Comparison of ENCODE assay signal across 8 cellular contexts in the genomic region with DNA sequence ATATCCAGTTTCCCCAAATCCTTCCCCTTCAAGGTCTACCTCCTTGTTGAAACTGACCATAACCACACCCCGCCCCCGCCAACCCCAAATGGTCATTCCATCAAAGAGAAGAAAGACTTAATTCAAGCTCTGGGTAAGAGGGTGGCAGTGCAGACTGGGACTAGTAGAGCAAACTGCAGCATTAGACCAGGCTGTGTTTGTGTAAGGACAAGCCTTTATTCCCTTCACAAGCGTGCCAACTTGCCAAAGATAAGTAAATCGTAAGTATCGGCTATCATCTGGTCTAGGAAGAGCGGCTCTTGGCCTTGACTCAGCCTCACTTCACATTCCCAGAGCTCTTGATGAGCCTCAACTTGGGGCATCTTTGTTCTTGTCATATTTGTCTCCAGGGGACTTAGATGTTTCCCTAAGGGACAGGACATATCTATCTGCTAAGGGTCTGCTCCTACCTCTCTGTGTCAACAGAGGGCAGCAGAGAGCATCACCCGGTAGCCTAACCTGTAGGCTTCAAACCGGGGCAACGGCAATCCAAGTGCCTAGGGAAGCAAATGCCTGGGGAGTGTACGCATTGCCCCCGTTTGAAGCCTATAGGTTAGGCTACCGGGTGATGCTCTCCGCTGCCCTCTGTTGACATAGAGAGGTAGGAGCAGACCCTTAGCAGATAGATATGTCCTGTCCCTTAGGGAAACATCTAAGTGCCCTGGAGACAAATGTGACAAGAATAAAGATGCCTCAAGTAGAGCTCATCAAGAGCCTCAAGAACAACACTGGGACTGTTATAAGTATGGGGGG. TPM values are rescaled to one million over a fixed set of nuclear protein-coding genes. Genes with fewer than 3 reads are reported as not detected.
DNase-seq lines count a peak whose midpoint lies in the region; ATAC-seq and TF ChIP-seq lines count a peak whose summit lies in the region.

No MANE protein-coding gene starts in this region.

- no peaks in the 10 kb centered on the region for H3K79me2 ChIP-seq in neural progenitor cell (ENCODE audit: low read depth)

- no peak overlapping the region for H3K4me3 Mint-ChIP-seq in activated CD8-positive, alpha-beta memory T cell treated with anti-CD3 and anti-CD28 coated beads, Interleukin-2, amount 10 ng/mL, durations not matched to agents 7 days and 5 days
- no peak overlapping the region for H3K4me3 Mint-ChIP-seq in neural progenitor cell

- H3K27ac Mint-ChIP-seq in activated CD8-positive, alpha-beta memory T cell treated with anti-CD3 and anti-CD28 coated beads, Interleukin-2, amount 10 ng/mL, durations not matched to agents 7 days and 5 days = no peak overlapping the region
- no peak overlapping the region for H3K27ac Mint-ChIP-seq in neural progenitor cell

- 43 to 59% methylated on average over 9 of the region's 13 CpGs for WGBS in esophagus squamous epithelium, 2 donors
- WGBS in thyroid gland, 2 donors = 38 to 52% methylated on average over 9 to 13 of the region's 13 CpGs

- H3K27me3 ChIP-seq in esophagus squamous epithelium = no peaks in the 10 kb centered on the region
- H3K27me3 ChIP-seq in neural progenitor cell = peaks cover 31% of the 10 kb centered on the region
- no peaks in the 10 kb centered on the region for H3K27me3 ChIP-seq in thyroid gland

- no peaks in the 10 kb centered on the region for H4K20me1 ChIP-seq in neural progenitor cell (ENCODE audit: low read depth)

- DNase-seq in DMS79 treated with DMSO at 0.1 percent for 48 hours (lab: John Stamatoyannopoulos, UW) = peak; percentile 42
- peak; percentile 68 for DNase-seq in HuH-7 (ENCODE audit: low spot score)
- DNase-seq in NOMO-1 (lab: John Stamatoyannopoulos, UW; ENCODE audit: unreplicated experiment in 2 of 2) = peak; percentile 88 to 95
- peak; percentile 84 for DNase-seq in activated CD8-positive, alpha-beta memory T cell treated with anti-CD3 and anti-CD28 coated beads, Interleukin-2, amount 10 ng/mL, durations not matched to agents 7 days and 5 days
- no peak for DNase-seq in esophagus squamous epithelium (lab: John Stamatoyannopoulos, UW)
- peak; percentile 93 for DNase-seq in neural progenitor cell (ENCODE audit: low spot score)
- DNase-seq in thyroid gland = peak; percentile 79 to 80

- H3K27me3 Mint-ChIP-seq in activated CD8-positive, alpha-beta memory T cell treated with anti-CD3 and anti-CD28 coated beads, Interleukin-2, amount 10 ng/mL, durations not matched to agents 7 days and 5 days = peaks cover 28% of the 10 kb centered on the region
- no peaks in the 10 kb centered on the region for H3K27me3 Mint-ChIP-seq in neural progenitor cell (ENCODE audit: insufficient read depth, low read depth)

- H3K9me3 ChIP-seq in esophagus squamous epithelium (no peaks in the 10 kb centered on the region), neural progenitor cell (ENCODE audit: low read depth) (no peaks in the 10 kb centered on the region), thyroid gland (no peaks in the 10 kb centered on the region)

- ATAC-seq in GM21576 (IDR thresholded peaks at IDR 0.05; ENCODE audit: unreplicated experiment) = peak; percentile 99
- peak; percentile 99 for ATAC-seq in activated CD8-positive, alpha-beta memory T cell treated with anti-CD3 and anti-CD28 coated beads, Interleukin-2, amount 10 ng/mL, durations not matched to agents 7 days and 5 days

- H3K4me3 ChIP-seq in esophagus squamous epithelium = no peak overlapping the region
- no peak overlapping the region for H3K4me3 ChIP-seq in neural progenitor cell
- H3K4me3 ChIP-seq in thyroid gland (replicated peaks in 1 of 3) = no peak overlapping the region

- no peak overlapping the region for H2AFZ ChIP-seq in neural progenitor cell (replicated peaks)

- H3K4me1 ChIP-seq in esophagus squamous epithelium (no peaks in the 10 kb centered on the region), neural progenitor cell (peaks cover 6% of the 10 kb centered on the region), thyroid gland (no peaks in the 10 kb centered on the region)

- H3K9ac ChIP-seq in neural progenitor cell = no peak overlapping the region

- peak; percentile 57 to 79 (median 66) for TF ChIP-seq CTCF in esophagus squamous epithelium (IDR thresholded peaks at IDR 0.05)
- peak; percentile 68 for TF ChIP-seq CTCF in neural progenitor cell (IDR thresholded peaks at IDR 0.05)
- peak; percentile 30 to 81 (median 64) for TF ChIP-seq CTCF in thyroid gland (IDR thresholded peaks at IDR 0.05)

- no peaks in the 10 kb centered on the region for H3K36me3 Mint-ChIP-seq in activated CD8-positive, alpha-beta memory T cell treated with anti-CD3 and anti-CD28 coated beads, Interleukin-2, amount 10 ng/mL, durations not matched to agents 7 days and 5 days
- H3K36me3 Mint-ChIP-seq in neural progenitor cell = no peaks in the 10 kb centered on the region

- H3K27ac ChIP-seq in esophagus squamous epithelium (no peak overlapping the region), neural progenitor cell (no peak overlapping the region), thyroid gland (no peak overlapping the region)

- H3K9me3 Mint-ChIP-seq in activated CD8-positive, alpha-beta memory T cell treated with anti-CD3 and anti-CD28 coated beads, Interleukin-2, amount 10 ng/mL, durations not matched to agents 7 days and 5 days (ENCODE audit: low read depth) = no peaks in the 10 kb centered on the region
- H3K9me3 Mint-ChIP-seq in neural progenitor cell = no peaks in the 10 kb centered on the region

- H3K4me1 Mint-ChIP-seq in activated CD8-positive, alpha-beta memory T cell treated with anti-CD3 and anti-CD28 coated beads, Interleukin-2, amount 10 ng/mL, durations not matched to agents 7 days and 5 days = no peaks in the 10 kb centered on the region
- H3K4me1 Mint-ChIP-seq in neural progenitor cell = no peaks in the 10 kb centered on the region

- no peaks in the 10 kb centered on the region for H3K36me3 ChIP-seq in esophagus squamous epithelium
- no peaks in the 10 kb centered on the region for H3K36me3 ChIP-seq in neural progenitor cell
- no peaks in the 10 kb centered on the region for H3K36me3 ChIP-seq in thyroid gland

- no peak overlapping the region for H3K4me2 ChIP-seq in neural progenitor cell

- no peaks in the 10 kb centered on the region for H3F3A ChIP-seq in neural progenitor cell (ENCODE audit: low read depth)

- TF ChIP-seq POLR2A in esophagus squamous epithelium (IDR thresholded peaks at IDR 0.05) (no peak), thyroid gland (IDR thresholded peaks at IDR 0.05) (no peak)

- intact Hi-C loops in esophagus squamous epithelium (cut with DNase I) = no loop called here
- intact Hi-C loops in thyroid gland (cut with DNase I) = no loop called here

- CTCF ChIA-PET in activated CD8-positive, alpha-beta memory T cell treated with anti-CD3 and anti-CD28 coated beads, Interleukin-2, amount 10 ng/mL, durations not matched to agents 7 days and 5 days (lab: Charles Lee) = interaction anchor here (0.8 to 1.9 kb wide), 7 partner anchors 10 to 307 kb away, joined by 3 to 6 read pairs (median 3); no protein-coding TSS in a partner anchor

RNA-seq across cellular contexts. Expression of gene MAP3K13, which starts 8.9 kb away (rescaled TPM):
- total RNA-seq in activated CD8-positive, alpha-beta memory T cell treated with anti-CD3 and anti-CD28 coated beads, Interleukin-2, amount 10 ng/mL, durations not matched to agents 7 days and 5 days = 10 to 100 TPM in 1 of 2 experiments, 1 to 10 TPM in 1; 9.9 to 13.9 TPM
- total RNA-seq in esophagus squamous epithelium (10 to 100 TPM; 15.1 to 30.2 (median 24.0) TPM), neural progenitor cell (ENCODE audit: low replicate concordance) (23.3 and 34.6 TPM in 2 replicates), thyroid gland (10 to 100 TPM; 44.4 to 58.0 (median 46.2) TPM)
